ENCODE assay signal across 10 cellular contexts in genomic region chr14:34699873-34700621, GRCh38. TPM values are rescaled to one million over a fixed set of nuclear protein-coding genes. Genes with fewer than 3 reads are reported as not detected.
A peak's percentile ranks its signal among the peaks of the same experiment; 100 is the strongest.
DNase-seq lines count a peak whose midpoint lies in the region; ATAC-seq and TF ChIP-seq lines count a peak whose summit lies in the region.
"Had no signal": no experiment of that assay in that cellular context is flagged by ENCODE, and none has a peak within 500 bp of the region (broad histone marks: within the 10 kb centered on the region; RNA-seq: fewer than 3 reads in every experiment).

No MANE protein-coding gene starts in this region.

- peak overlapping the region; percentile 36 for H3K27ac ChIP-seq in VCaP
- H3K27ac ChIP-seq: HL-60 had no signal

- H3K4me3 ChIP-seq in AG10803 (ENCODE audit: low read length): no peak overlapping the region

- no peak for TF ChIP-seq CTCF in AG10803 (conservative IDR thresholded peaks at IDR 0.05; ENCODE audit: low read length)
- TF ChIP-seq CTCF in VCaP (conservative IDR thresholded peaks at IDR 0.05): no peak

- DNase-seq in AG10803 (ENCODE audit: low read depth) (peak; percentile 94), NCI-H128 (lab: John Stamatoyannopoulos, UW; ENCODE audit: unreplicated experiment) (peak; percentile 16), kidney tubule cell (ENCODE audit: low spot score) (peak; percentile 83), left colon (no peak)
- no peak for DNase-seq in activated CD8-positive, alpha-beta memory T cell treated with anti-CD3 and anti-CD28 coated beads for 24 hours
- DNase-seq: natural killer cell had no signal

- ATAC-seq in GM18858 (IDR thresholded peaks at IDR 0.05; ENCODE audit: unreplicated experiment) (no peak), GM21737 (IDR thresholded peaks at IDR 0.05; ENCODE audit: unreplicated experiment) (no peak), left colon (no peak)
- ATAC-seq: natural killer cell had no signal

- intact Hi-C loops in left colon (cut with DNase I, micrococcal nuclease): no loop called here

RNA-seq across cellular contexts. Expression of gene CFL2, which starts 14.3 kb away (rescaled TPM):
- 10 to 100 TPM in 1 of 2 donors, 1 to 10 TPM in 1; 5.2 to 27.0 TPM for total RNA-seq in left colon

Comparison
In these comparisons a context has a peak if more than half of its experiments do, and no peak if none do; other contexts are left out.
1. DNase-seq: peak in AG10803 (single experiment), NCI-H128 (single experiment) and kidney tubule cell (single experiment); none in activated CD8-positive, alpha-beta memory T cell treated with anti-CD3 and anti-CD28 coated beads for 24 hours (single experiment) and left colon (0 of 2).